ENCODE assay signal across 8 cellular contexts in genomic region chr10:68135922-68136718, GRCh38. TPM values are rescaled to one million over a fixed set of nuclear protein-coding genes. Genes with fewer than 3 reads are reported as not detected.
DNase-seq lines count a peak whose midpoint lies in the region; ATAC-seq and TF ChIP-seq lines count a peak whose summit lies in the region.

No MANE protein-coding gene starts in this region.

- in situ Hi-C loops in ACHN (cut with HindIII; ENCODE audit: low pct_ligation_motif_present, low pct_unique_long_range_greater_than_20kb, low sequenced_read_pairs), result no loop called here

- ATAC-seq in left colon (peak; percentile 96), HG02623 (IDR thresholded peaks at IDR 0.05; ENCODE audit: unreplicated experiment) (no peak), GM18909 (IDR thresholded peaks at IDR 0.05; ENCODE audit: poor library complexity, unreplicated experiment) (no peak), GM21619 (IDR thresholded peaks at IDR 0.05; ENCODE audit: unreplicated experiment) (no peak), HG03095 (IDR thresholded peaks at IDR 0.05; ENCODE audit: unreplicated experiment) (no peak)

- H3K9ac ChIP-seq in HUES6 (ENCODE audit: low read length), result peak overlapping the region; percentile 15

- H3K27me3 ChIP-seq in HUES6 (ENCODE audit: control insufficient read depth, insufficient read depth, low read length), result no peaks in the 10 kb centered on the region

- H3K36me3 Mint-ChIP-seq in chondrocyte (ENCODE audit: low read depth), result no peaks in the 10 kb centered on the region

- no peaks in the 10 kb centered on the region for H3K27me3 Mint-ChIP-seq in chondrocyte (ENCODE audit: low read depth)

- no peak overlapping the region for H3K4me3 ChIP-seq in HUES6 (ENCODE audit: low read depth, low read length)

- H3K4me3 Mint-ChIP-seq in chondrocyte (ENCODE audit: unreplicated experiment), result peak overlapping the region; percentile 28

- no peaks in the 10 kb centered on the region for H3K9me3 ChIP-seq in HUES6 (ENCODE audit: control insufficient read depth, insufficient read depth, low read depth, low read length)

- intact Hi-C loops in left colon (cut with DNase I, micrococcal nuclease), result no loop called here

- TF ChIP-seq CTCF in chondrocyte (IDR thresholded peaks at IDR 0.05), result no peak

- no peak overlapping the region for H3K27ac ChIP-seq in HUES6 (ENCODE audit: low read depth, low read length)

- peaks cover 26% of the 10 kb centered on the region for H3K4me1 Mint-ChIP-seq in chondrocyte (ENCODE audit: low read depth)

- H3K36me3 ChIP-seq in HUES6 (ENCODE audit: control insufficient read depth, insufficient read depth, low read length), result no peaks in the 10 kb centered on the region

- peak; percentile 89 for DNase-seq in ACHN
- no peak for DNase-seq in chondrocyte (ENCODE audit: low spot score)
- peak in 1 of 2 donors; percentile 8 for DNase-seq in left colon

- no peaks in the 10 kb centered on the region for H3K9me3 Mint-ChIP-seq in chondrocyte (ENCODE audit: low read depth)

- peaks cover 10% of the 10 kb centered on the region for H3K4me1 ChIP-seq in HUES6 (ENCODE audit: control insufficient read depth, insufficient read depth, low read length)

- peak overlapping the region; percentile 98 for H3K27ac Mint-ChIP-seq in chondrocyte (ENCODE audit: unreplicated experiment)

RNA-seq across cellular contexts. Expression of gene MYPN, which starts 26.8 kb away (rescaled TPM):
- total RNA-seq in chondrocyte, result 0.08 to 1.5 TPM (median 0.10 TPM) in 3 replicates
- 1 to 10 TPM in 1 of 2 donors, under 1 TPM in 1; 0.12 to 2.1 TPM for total RNA-seq in left colon
